Comparison of ENCODE assay signal across 16 cellular contexts in the genomic region with DNA sequence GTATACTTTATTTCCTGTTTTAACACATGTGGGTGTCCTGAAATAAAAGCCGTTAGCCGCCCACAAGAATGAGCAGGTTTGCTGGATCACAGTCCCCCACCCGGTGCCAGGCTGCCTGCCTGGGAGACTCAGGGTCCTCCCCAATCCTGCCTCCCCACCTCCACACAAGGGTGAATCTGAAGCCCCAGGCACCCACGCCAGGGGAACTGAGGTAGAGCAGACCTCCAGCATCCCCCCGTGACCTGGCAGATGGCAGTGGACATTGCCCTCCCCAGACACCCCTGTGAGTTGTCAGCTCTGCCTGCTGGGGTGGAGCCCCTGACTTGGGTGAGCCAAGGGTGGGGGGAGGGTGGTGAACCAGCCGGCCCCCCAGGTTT.
DNase-seq lines count a peak whose midpoint lies in the region; ATAC-seq and TF ChIP-seq lines count a peak whose summit lies in the region.
"Had no signal": no experiment of that assay in that cellular context is flagged by ENCODE, and none has a peak within 500 bp of the region (broad histone marks: within the 10 kb centered on the region; RNA-seq: fewer than 3 reads in every experiment).

No MANE protein-coding gene starts in this region.

- ATAC-seq in left cardiac atrium (no peak), left ventricle myocardium superior (no peak), upper lobe of right lung (no peak)

- H2BK5ac ChIP-seq in mesenchymal stem cell (ENCODE audit: low read depth, low read length, poor library complexity, severe bottlenecking): no peak overlapping the region

- no peak overlapping the region for H2AK5ac ChIP-seq in mesenchymal stem cell (ENCODE audit: low read length, severe bottlenecking)

- no peak overlapping the region for H3K14ac ChIP-seq in mesenchymal stem cell (ENCODE audit: low read length in 2 of 2)

- H4K8ac ChIP-seq in mesenchymal stem cell (ENCODE audit: low read length): no peak overlapping the region

- no peak overlapping the region for H3K18ac ChIP-seq in mesenchymal stem cell (ENCODE audit: low read depth in 1 of 2, low read length in 2 of 2)

- WGBS in mesenchymal stem cell: 92% methylated on average over 6 of the region's 6 CpGs

- no peak overlapping the region for H2BK15ac ChIP-seq in mesenchymal stem cell (ENCODE audit: low read depth, poor library complexity, severe bottlenecking)

- intact Hi-C loops in left cardiac atrium (cut with DNase I): no loop called here
- intact Hi-C loops in left ventricle myocardium superior (cut with micrococcal nuclease): no loop called here
- intact Hi-C loops in upper lobe of right lung (cut with DNase I): no loop called here

- H3K9ac ChIP-seq in mesenchymal stem cell (ENCODE audit: low read length): peak overlapping the region; percentile 36

- CTCF ChIA-PET in RWPE1 (lab: Yijun Ruan, JAX): no interaction called here

- H2BK120ac ChIP-seq in mesenchymal stem cell (ENCODE audit: low read depth, low read length): no peak overlapping the region

- H2AFZ ChIP-seq in mesenchymal stem cell (ENCODE audit: low read depth, low read length): no peak overlapping the region

- POLR2A ChIA-PET in RWPE1 (lab: Yijun Ruan, JAX; ENCODE audit: low non-redundant PET): no interaction called here

- H3K4me3 ChIP-seq in mesenchymal stem cell (ENCODE audit: insufficient read depth in 1 of 2, low read depth in 1 of 2, low read length in 2 of 2): no peak overlapping the region
- H3K4me3 ChIP-seq in upper lobe of right lung: no peak overlapping the region
- H3K4me3 ChIP-seq: esophagus muscularis mucosa had no signal

- H3K23ac ChIP-seq in mesenchymal stem cell (ENCODE audit: low read length in 2 of 2): no peak overlapping the region

- H3K4me1 ChIP-seq in mesenchymal stem cell (ENCODE audit: control insufficient read depth, insufficient read depth, low read depth, low read length): peaks cover 50% of the 10 kb centered on the region
- H3K4me1 ChIP-seq in upper lobe of right lung: peaks cover 13% of the 10 kb centered on the region

- H3K9me3 ChIP-seq in mesenchymal stem cell (ENCODE audit: control insufficient read depth, low read length) (no peaks in the 10 kb centered on the region), upper lobe of right lung (no peaks in the 10 kb centered on the region)
- H3K9me3 ChIP-seq: esophagus muscularis mucosa had no signal

- DNase-seq in left cardiac atrium (peak; percentile 18), left ventricle myocardium superior (no peak), RWPE1 (ENCODE audit: low spot score) (no peak), mesenchymal stem cell (no peak), upper lobe of right lung (peak; percentile 57), DMS114 treated with DMSO at 0.1 percent for 48 hours (lab: John Stamatoyannopoulos, UW; ENCODE audit: unreplicated experiment) (no peak), DMS79 (lab: John Stamatoyannopoulos, UW) (no peak), C1 segment of cervical spinal cord (lab: John Stamatoyannopoulos, UW) (no peak)
- DNase-seq: activated CD4-positive, alpha-beta T cell treated with anti-CD3 and anti-CD28 coated beads, Interleukin-2, amount 50 U/mL, for 1 hour; CD4-positive, CD25-positive, alpha-beta regulatory T cell; H9; NCI-H1092 treated with DMSO at 0.1 percent for 48 hours; NCI-H2227 treated with DMSO at 0.1 percent for 48 hours; stimulated activated CD4-positive, alpha-beta T cell treated with anti-CD3 and anti-CD28 coated beads, Interleukin-4, amount 100 ng/mL, for 1 hour; stimulated activated naive CD4-positive, alpha-beta T cell had no signal

- H2BK12ac ChIP-seq in mesenchymal stem cell (ENCODE audit: low read length in 2 of 2): no peak overlapping the region

- H3K27ac ChIP-seq in RWPE1 (peak overlapping the region; percentile 95), mesenchymal stem cell (ENCODE audit: low read length, poor library complexity, severe bottlenecking) (no peak overlapping the region), upper lobe of right lung (no peak overlapping the region)

- no peaks in the 10 kb centered on the region for H3K79me1 ChIP-seq in mesenchymal stem cell (replicated peaks; ENCODE audit: low read length, poor library complexity, severe bottlenecking)

- H3K4ac ChIP-seq in mesenchymal stem cell (ENCODE audit: low read depth in 1 of 2, low read length in 2 of 2): no peak overlapping the region

- H3K4me2 ChIP-seq in mesenchymal stem cell (ENCODE audit: low read length, poor library complexity, severe bottlenecking): no peak overlapping the region

- no peaks in the 10 kb centered on the region for H3K27me3 ChIP-seq in mesenchymal stem cell (ENCODE audit: control insufficient read depth in 1 of 2, insufficient read depth in 1 of 2, low read length in 2 of 2)
- H3K27me3 ChIP-seq in upper lobe of right lung: no peaks in the 10 kb centered on the region
- H3K27me3 ChIP-seq: esophagus muscularis mucosa had no signal

- no peak for TF ChIP-seq CTCF in RWPE1 (conservative IDR thresholded peaks at IDR 0.05; ENCODE audit: low read depth)
- no peak for TF ChIP-seq CTCF in upper lobe of right lung (IDR thresholded peaks at IDR 0.05)

- H4K91ac ChIP-seq in mesenchymal stem cell (ENCODE audit: low read length): no peak overlapping the region

- H3K36me3 ChIP-seq in mesenchymal stem cell (ENCODE audit: control insufficient read depth in 1 of 2, insufficient read depth in 2 of 2, low read depth in 1 of 2, low read length in 2 of 2) (no peaks in the 10 kb centered on the region), upper lobe of right lung (no peaks in the 10 kb centered on the region)
- H3K36me3 ChIP-seq: esophagus muscularis mucosa had no signal

Comparison
In these comparisons a context has a peak if more than half of its experiments do, and no peak if none do; other contexts are left out.
1. DNase-seq: peak in left cardiac atrium (single experiment) and upper lobe of right lung (single experiment); none in left ventricle myocardium superior (single experiment), RWPE1 (single experiment), mesenchymal stem cell (single experiment), DMS114 treated with DMSO at 0.1 percent for 48 hours (single experiment), DMS79 (single experiment) and C1 segment of cervical spinal cord (0 of 14).